2 cellular contexts compared by ENCODE assay signal in the genomic region with DNA sequence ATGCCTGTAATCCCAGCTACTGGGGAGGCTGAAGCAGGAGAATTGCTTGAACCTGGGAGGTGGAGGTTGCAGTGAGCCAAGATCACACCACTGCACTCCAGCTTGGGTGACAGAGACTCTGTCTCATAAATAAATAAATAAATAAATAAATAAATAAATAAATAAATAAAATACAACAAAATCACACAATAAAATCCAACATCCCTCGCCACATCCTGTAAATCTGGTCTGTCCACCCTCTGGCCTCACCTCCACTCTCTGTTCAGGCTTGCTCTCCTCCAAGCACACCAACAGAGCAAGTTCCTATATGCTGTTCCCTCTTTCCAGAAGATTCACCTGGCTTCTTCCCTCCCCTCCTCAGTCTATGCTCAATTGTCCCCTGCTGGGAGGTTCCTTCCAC. TPM values are rescaled to one million over a fixed set of nuclear protein-coding genes. Genes with fewer than 3 reads are reported as not detected.
"Had no signal": no experiment of that assay in that cellular context is flagged by ENCODE, and none has a peak within 500 bp of the region (broad histone marks: within the 10 kb centered on the region; RNA-seq: fewer than 3 reads in every experiment).

No MANE protein-coding gene starts in this region.

RNA-seq across cellular contexts. Expression of gene ZNF541, which starts 10.2 kb away (rescaled TPM):
- total RNA-seq: astrocyte, neural crest cell had no signal
